1 cellular context compared by ENCODE assay signal in the genomic region with DNA sequence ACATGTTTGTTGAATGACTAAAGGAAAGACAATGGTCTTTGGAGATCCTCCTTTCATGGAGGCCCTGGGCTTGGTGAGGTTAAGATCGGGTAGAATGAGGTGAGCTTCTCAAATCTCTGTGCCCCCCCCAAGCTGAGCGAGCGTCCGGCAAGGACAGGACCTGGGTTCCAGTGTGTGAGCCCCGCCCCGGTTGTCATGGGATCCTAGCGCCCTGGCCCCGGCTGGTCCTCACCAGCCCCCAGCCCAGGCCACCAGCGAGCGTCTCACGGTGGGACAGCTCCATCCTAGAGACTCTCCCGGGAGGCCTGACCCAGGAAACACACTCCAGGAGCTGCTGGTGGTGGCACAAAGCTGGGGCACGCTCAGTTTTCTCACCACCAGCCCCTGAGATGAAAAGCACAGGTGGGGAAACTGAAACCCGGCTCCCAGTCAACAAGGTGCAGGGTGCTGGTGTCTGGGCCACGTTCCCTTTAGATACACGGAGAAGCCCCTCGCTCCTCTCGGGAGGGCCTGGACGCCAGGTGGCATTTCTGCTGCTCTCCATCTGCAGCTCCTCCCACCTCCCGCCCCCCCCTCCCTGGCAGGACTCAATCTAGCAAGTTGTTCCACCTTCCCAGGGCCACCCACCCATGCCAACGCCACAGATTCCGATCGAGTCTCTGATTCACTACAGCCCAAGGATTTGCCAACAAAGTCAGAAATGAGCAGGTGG.
TF ChIP-seq lines count a peak whose summit lies in the region.

No MANE protein-coding gene starts in this region.

TF ChIP-seq in H1, 55 proteins besides CTCF, POLR2A, EP300 and RAD21 (continued from another document):
- TF ChIP-seq ASH2L (IDR thresholded peaks at IDR 0.05; ENCODE audit: low read length) (no peak), TCF12 (IDR thresholded peaks at IDR 0.05; ENCODE audit: low read depth, low read length) (no peak), E2F6 (IDR thresholded peaks at IDR 0.05) (no peak), CHD2 (IDR thresholded peaks at IDR 0.05; ENCODE audit: low read length) (no peak), CEBPB (IDR thresholded peaks at IDR 0.05; ENCODE audit: low read depth, low read length) (no peak), SP2 (IDR thresholded peaks at IDR 0.05; ENCODE audit: low read length) (no peak), TAF1 (IDR thresholded peaks at IDR 0.05; ENCODE audit: low read depth, low read length) (no peak), JUND (IDR thresholded peaks at IDR 0.05; ENCODE audit: low read length) (no peak), SP1 (IDR thresholded peaks at IDR 0.05; ENCODE audit: low read depth, low read length) (no peak), KDM1A (IDR thresholded peaks at IDR 0.05; ENCODE audit: borderline replicate concordance, low read length) (no peak), MAFK (IDR thresholded peaks at IDR 0.05; ENCODE audit: low read depth, low read length) (no peak), FOSL1 (IDR thresholded peaks at IDR 0.05; ENCODE audit: insufficient read depth, low read depth, low read length) (no peak)
